Comparison of ENCODE assay signal across 19 cellular contexts in the genomic region with DNA sequence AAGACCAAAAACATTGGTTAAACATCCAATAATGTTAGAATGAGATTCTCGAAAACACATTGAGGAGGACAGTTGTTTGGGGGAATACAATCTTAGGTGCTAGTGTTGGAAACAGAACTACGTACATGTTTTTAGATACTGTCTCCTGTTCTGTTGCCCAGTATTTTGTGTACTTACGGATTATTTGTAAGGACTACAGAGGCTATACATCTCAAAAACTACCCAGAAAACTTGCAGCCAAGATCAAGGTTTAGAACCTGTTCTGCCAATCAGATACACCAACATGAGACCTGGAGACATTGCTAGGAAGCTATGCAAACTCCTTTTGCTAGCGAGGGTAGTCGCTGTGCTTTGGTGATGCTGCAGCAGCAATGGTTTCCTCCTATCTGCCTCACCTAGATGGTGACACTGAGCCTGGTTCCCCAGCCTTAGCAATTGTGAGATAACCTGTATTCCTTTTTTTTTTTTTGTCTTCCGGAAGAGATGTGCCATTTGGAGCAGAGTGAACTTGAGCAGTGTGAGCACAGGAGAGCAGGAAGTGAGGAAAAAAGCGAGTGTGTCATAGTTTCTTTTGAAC. TPM values are rescaled to one million over a fixed set of nuclear protein-coding genes. Genes with fewer than 3 reads are reported as not detected.
"Had no signal": no experiment of that assay in that cellular context is flagged by ENCODE, and none has a peak within 500 bp of the region (broad histone marks: within the 10 kb centered on the region; RNA-seq: fewer than 3 reads in every experiment).

No MANE protein-coding gene starts in this region.

- H3K4me1 Mint-ChIP-seq: activated B cell treated with CpG ODN at 0.5 μM for 24 hours; activated CD4-positive, alpha-beta T cell treated with anti-CD3 and anti-CD28 coated beads, Interleukin-2, amount 10 ng/mL, durations not matched to agents 7 days and 5 days; neural crest cell had no signal

- H3K4me3 Mint-ChIP-seq: activated B cell treated with CpG ODN at 0.5 μM for 24 hours; activated CD4-positive, alpha-beta T cell treated with anti-CD3 and anti-CD28 coated beads, Interleukin-2, amount 10 ng/mL, durations not matched to agents 7 days and 5 days; neural crest cell; T-cell had no signal

- H3K4me1 ChIP-seq: ascending aorta, esophagus squamous epithelium, left lung, tibial nerve had no signal

- H3K4me3 ChIP-seq: ascending aorta, dorsolateral prefrontal cortex, esophagus squamous epithelium, left lung, ovary, SK-N-MC, tibial nerve had no signal

- H3K27ac Mint-ChIP-seq: activated B cell treated with CpG ODN at 0.5 μM for 24 hours; activated CD4-positive, alpha-beta T cell treated with anti-CD3 and anti-CD28 coated beads, Interleukin-2, amount 10 ng/mL, durations not matched to agents 7 days and 5 days had no signal

- H3K9me3 ChIP-seq: ascending aorta, esophagus squamous epithelium, left lung, ovary had no signal

- H3K9me3 Mint-ChIP-seq: activated B cell treated with CpG ODN at 0.5 μM for 24 hours; activated CD4-positive, alpha-beta T cell treated with anti-CD3 and anti-CD28 coated beads, Interleukin-2, amount 10 ng/mL, durations not matched to agents 7 days and 5 days; neural crest cell; T-cell had no signal

- H3K36me3 ChIP-seq: ovary had no signal

- FAIRE-seq: bronchial epithelial cell, islet of Langerhans had no signal

- ATAC-seq: left lung, T-cell had no signal

- H3K27me3 Mint-ChIP-seq: activated B cell treated with CpG ODN at 0.5 μM for 24 hours; activated CD4-positive, alpha-beta T cell treated with anti-CD3 and anti-CD28 coated beads, Interleukin-2, amount 10 ng/mL, durations not matched to agents 7 days and 5 days; T-cell had no signal

- DNase-seq: activated B cell treated with CpG ODN at 0.5 μM for 24 hours; activated CD4-positive, alpha-beta T cell treated with anti-CD3 and anti-CD28 coated beads, Interleukin-2, amount 10 ng/mL, durations not matched to agents 7 days and 5 days; activated effector memory CD4-positive, alpha-beta T cell treated with anti-CD3 and anti-CD28 coated beads, Interleukin-2, amount 50 U/mL, for 16 hours; activated T-cell treated with anti-CD3 and anti-CD28 coated beads for 4 hours; dorsolateral prefrontal cortex; esophagus squamous epithelium; foreskin fibroblast; left lung; ovary; stimulated activated CD4-positive, alpha-beta T cell treated with anti-CD3 and anti-CD28 coated beads, Interleukin-15, amount 100 ng/mL, for 24 hours; stimulated activated CD4-positive, alpha-beta T cell treated with anti-CD3 and anti-CD28 coated beads, Interleukin-4, amount 100 ng/mL, for 24 hours; T-cell had no signal

- H3K27ac ChIP-seq: ascending aorta, esophagus squamous epithelium, left lung, ovary, SK-N-MC, tibial nerve had no signal

- H3K27me3 ChIP-seq: ascending aorta, dorsolateral prefrontal cortex, esophagus squamous epithelium, left lung, ovary, tibial nerve had no signal

RNA-seq across cellular contexts. Expression of gene CLDN19, which starts 36.1 kb away (rescaled TPM):
- total RNA-seq: activated B cell treated with CpG ODN at 0.5 μM for 24 hours; activated CD4-positive, alpha-beta T cell treated with anti-CD3 and anti-CD28 coated beads, Interleukin-2, amount 10 ng/mL, durations not matched to agents 7 days and 5 days; activated CD8-positive, alpha-beta memory T cell treated with anti-CD3 and anti-CD28 coated beads for 36 hours; ascending aorta; bronchial epithelial cell; left lung had no signal
